20 cellular contexts compared by ENCODE assay signal in genomic region chr2:62077239-62077638, GRCh38.
"Had no signal": no experiment of that assay in that cellular context is flagged by ENCODE, and none has a peak within 500 bp of the region (broad histone marks: within the 10 kb centered on the region; RNA-seq: fewer than 3 reads in every experiment).

No MANE protein-coding gene starts in this region.

- ATAC-seq: activated CD4-positive, CD25-positive, alpha-beta regulatory T cell treated with anti-CD3 and anti-CD28 coated beads, Interleukin-2, amount 50 U/mL, for 24 hours; activated CD8-positive, alpha-beta T cell treated with anti-CD3 and anti-CD28 coated beads for 36 hours; activated naive CD4-positive, alpha-beta T cell treated with anti-CD3 and anti-CD28 coated beads, Interleukin-2, amount 50 U/mL, for 72 hours; gastroesophageal sphincter; lower lobe of right lung; mucosa of descending colon had no signal

- FAIRE-seq: kidney had no signal

- H3K4me1 ChIP-seq: colonic mucosa had no signal

- H3K36me3 ChIP-seq: ascending aorta, colonic mucosa, lower lobe of right lung had no signal

- H3K27me3 ChIP-seq: ascending aorta, colonic mucosa, dorsolateral prefrontal cortex, esophagus muscularis mucosa, gastroesophageal sphincter, tibial artery had no signal

- H3K27ac ChIP-seq: colonic mucosa, dorsolateral prefrontal cortex, esophagus muscularis mucosa, lower lobe of right lung, VCaP had no signal

- H3K4me3 ChIP-seq: ascending aorta, colonic mucosa, dorsolateral prefrontal cortex, esophagus muscularis mucosa, gastroesophageal sphincter, lower lobe of right lung, mucosa of descending colon, tibial artery had no signal

- DNase-seq: activated CD4-positive, alpha-beta T cell treated with anti-CD3 and anti-CD28 coated beads, Interleukin-2, amount 10 ng/mL, durations not matched to agents 24 days and 14 days; activated CD8-positive, alpha-beta T cell treated with anti-CD3 and anti-CD28 coated beads for 36 hours; activated gamma-delta T cell treated with Interleukin-2 at 50 U/mL for 16 hours; activated T-cell treated with anti-CD3 and anti-CD28 coated beads, Interleukin-2, amount 50 U/mL, for 1 hour; colonic mucosa; dorsolateral prefrontal cortex; kidney; lower lobe of right lung; mesendoderm; mucosa of descending colon; nucleus accumbens; posterior cingulate gyrus; substantia nigra; tibial artery had no signal

- H3K9me3 ChIP-seq: ascending aorta, colonic mucosa, esophagus muscularis mucosa had no signal
